In genomic region chrX:130055899-130056298, GRCh38 we compare ENCODE assay signal across 22 cellular contexts.
"Had no signal": no experiment of that assay in that cellular context is flagged by ENCODE, and none has a peak within 500 bp of the region (broad histone marks: within the 10 kb centered on the region; RNA-seq: fewer than 3 reads in every experiment).

No MANE protein-coding gene starts in this region.

- H3K9me3 ChIP-seq: adrenal gland, sigmoid colon, thoracic aorta, upper lobe of left lung had no signal

- H3K27ac Mint-ChIP-seq: immature natural killer cell; memory B cell; naive thymus-derived CD4-positive, alpha-beta T cell; stimulated activated naive B cell treated with anti-CD40 and anti-IgM and Interleukin-4, amounts not matched to agents 10 μg/mL and 1 μg/mL and 100 μg/mL, for 72 hours had no signal

- H3K9me3 Mint-ChIP-seq: activated naive CD4-positive, alpha-beta T cell treated with anti-CD3 and anti-CD28 coated beads, Interleukin-2, amount 50 U/mL, for 72 hours; central memory CD8-positive, alpha-beta T cell; immature natural killer cell; memory B cell; naive thymus-derived CD4-positive, alpha-beta T cell; stimulated activated naive B cell treated with anti-CD40 and anti-IgM and Interleukin-4, amounts not matched to agents 10 μg/mL and 1 μg/mL and 100 μg/mL, for 72 hours had no signal

- H3K27me3 Mint-ChIP-seq: central memory CD8-positive, alpha-beta T cell; memory B cell; naive thymus-derived CD4-positive, alpha-beta T cell; stimulated activated naive B cell treated with anti-CD40 and anti-IgM and Interleukin-4, amounts not matched to agents 10 μg/mL and 1 μg/mL and 100 μg/mL, for 72 hours had no signal

- DNase-seq: activated CD4-positive, CD25-positive, alpha-beta regulatory T cell treated with anti-CD3 and anti-CD28 coated beads, Interleukin-2, amount 50 U/mL, for 72 hours; activated gamma-delta T cell treated with Interleukin-2 at 50 U/mL for 16 hours; activated T-cell treated with anti-CD3 and anti-CD28 coated beads, Interleukin-2, amount 50 U/mL, for 1 hour; adrenal gland; effector memory CD4-positive, alpha-beta T cell; immature natural killer cell; kidney glomerular epithelial cell; naive thymus-derived CD4-positive, alpha-beta T cell; retina; sigmoid colon; stimulated activated CD4-positive, alpha-beta T cell treated with anti-CD3 and anti-CD28 coated beads, Interleukin-15, amount 100 ng/mL, for 24 hours; stimulated activated CD4-positive, alpha-beta T cell treated with anti-CD3 and anti-CD28 coated beads, Interleukin-2, amount 100 ng/mL, for 48 hours; stimulated activated CD8-positive, alpha-beta memory T cell treated with anti-CD3 and anti-CD28 coated beads, Interleukin-4, amount 100 ng/mL, for 48 hours; stimulated activated naive B cell treated with anti-CD40 and anti-IgM and Interleukin-4, amounts not matched to agents 10 μg/mL and 1 μg/mL and 100 μg/mL, for 72 hours; upper lobe of left lung had no signal

- H3K4me3 ChIP-seq: adrenal gland, sigmoid colon, smooth muscle cell, thoracic aorta, upper lobe of left lung had no signal

- H3K27me3 ChIP-seq: sigmoid colon, upper lobe of left lung had no signal

- H3K36me3 Mint-ChIP-seq: activated naive CD4-positive, alpha-beta T cell treated with anti-CD3 and anti-CD28 coated beads, Interleukin-2, amount 50 U/mL, for 72 hours had no signal

- H3K4me2 ChIP-seq: smooth muscle cell had no signal

- H3K27ac ChIP-seq: epithelial cell of prostate, thoracic aorta, upper lobe of left lung, VCaP had no signal

- H3K4me3 Mint-ChIP-seq: central memory CD8-positive, alpha-beta T cell; immature natural killer cell; memory B cell; naive thymus-derived CD4-positive, alpha-beta T cell; stimulated activated naive B cell treated with anti-CD40 and anti-IgM and Interleukin-4, amounts not matched to agents 10 μg/mL and 1 μg/mL and 100 μg/mL, for 72 hours had no signal

- H3K4me1 Mint-ChIP-seq: central memory CD8-positive, alpha-beta T cell; memory B cell had no signal
